In the genomic region with DNA sequence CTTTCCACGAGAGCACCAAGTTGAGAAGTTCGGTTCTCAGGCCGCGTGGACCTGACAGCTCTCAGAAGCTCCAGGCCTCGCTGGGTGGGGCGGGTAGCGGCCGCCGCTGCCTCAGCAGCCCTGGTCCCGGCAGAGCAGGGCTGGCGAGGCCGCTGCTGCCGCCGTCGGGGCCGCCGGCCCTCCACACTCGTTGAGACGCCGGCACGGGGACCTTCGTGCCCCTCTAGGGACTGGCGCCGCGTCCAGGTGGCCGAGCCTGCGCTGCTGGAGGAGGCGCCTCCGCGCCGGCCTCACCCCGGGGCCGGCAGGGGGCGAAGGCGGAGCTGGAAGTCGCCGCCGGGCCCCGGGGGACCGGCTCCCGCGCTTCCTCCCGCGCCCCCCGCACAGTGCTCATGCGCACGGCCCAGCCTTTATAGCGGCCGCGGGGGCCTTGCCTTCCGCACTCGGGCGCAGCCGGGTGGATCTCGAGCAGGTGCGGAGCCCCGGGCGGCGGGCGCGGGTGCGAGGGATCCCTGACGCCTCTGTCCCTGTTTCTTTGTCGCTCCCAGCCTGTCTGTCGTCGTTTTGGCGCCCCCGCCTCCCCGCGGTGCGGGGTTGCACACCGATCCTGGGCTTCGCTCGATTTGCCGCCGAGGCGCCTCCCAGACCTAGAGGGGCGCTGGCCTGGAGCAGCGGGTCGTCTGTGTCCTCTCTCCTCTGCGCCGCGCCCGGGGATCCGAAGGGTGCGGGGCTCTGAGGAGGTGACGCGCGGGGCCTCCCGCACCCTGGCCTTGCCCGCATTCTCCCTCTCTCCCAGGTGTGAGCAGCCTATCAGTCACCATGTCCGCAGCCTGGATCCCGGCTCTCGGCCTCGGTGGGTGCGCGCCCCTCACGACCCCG, we compare ENCODE assay signal across 8 cellular contexts. TPM values are rescaled to one million over a fixed set of nuclear protein-coding genes. Genes with fewer than 3 reads are reported as not detected.
DNase-seq lines count a peak whose midpoint lies in the region; ATAC-seq and TF ChIP-seq lines count a peak whose summit lies in the region.

TSS of gene COCH (plus strand) at position 440 of the 879 bp plus-strand sequence. CDS start at position 820, 380 bp downstream.

- intact Hi-C loops in colonic mucosa (cut with DNase I) = no loop called here

- peak within 1 kb of the TSS; percentile 62 for H3K4me3 ChIP-seq in Jurkat, Clone E6-1 (ENCODE audit: low read length)
- peak within 1 kb of the TSS; percentile 61 for H3K4me3 ChIP-seq in colonic mucosa

- peak within 1 kb of the TSS; percentile 87 for H3K4me3 Mint-ChIP-seq in memory B cell

- no peaks in the 10 kb centered on the region for H3K9me3 ChIP-seq in colonic mucosa

- peaks cover 2% of the 10 kb centered on the region for H3K27me3 Mint-ChIP-seq in memory B cell

- peak; percentile 36 for TF ChIP-seq CTCF in colonic mucosa (IDR thresholded peaks at IDR 0.05)

- ATAC-seq in GM21786 (IDR thresholded peaks at IDR 0.05; ENCODE audit: unreplicated experiment) (peak; percentile 65), memory B cell (ENCODE audit: low read depth) (peak; percentile 78)

- peaks cover 14% of the 10 kb centered on the region for H3K4me1 Mint-ChIP-seq in memory B cell

- peak within 1 kb of the TSS; percentile 58 for H3K27ac Mint-ChIP-seq in memory B cell

- no peak within 1 kb of the TSS for H3K27ac ChIP-seq in colonic mucosa
- H3K27ac ChIP-seq in temporal lobe (ENCODE audit: low read depth, low read length) = no peak within 1 kb of the TSS

- no peaks in the 10 kb centered on the region for H3K36me3 ChIP-seq in colonic mucosa

- no peaks in the 10 kb centered on the region for H3K9me3 Mint-ChIP-seq in memory B cell

- peaks cover 5% of the 10 kb centered on the region for H3K4me1 ChIP-seq in colonic mucosa

- peaks cover 21% of the 10 kb centered on the region for H3K27me3 ChIP-seq in colonic mucosa

- DNase-seq in DMS153 treated with DMSO at 0.1 percent for 48 hours (lab: John Stamatoyannopoulos, UW; ENCODE audit: unreplicated experiment) (peak; percentile 10), DMS153 (lab: John Stamatoyannopoulos, UW) (no peak), SW480 (ENCODE audit: low spot score) (peak; percentile 7), colonic mucosa (peak; percentile 20), memory B cell (ENCODE audit: low spot score in 2 of 2) (peak; percentile 49 to 64)
- peak; percentile 41 for DNase-seq in Jurkat, Clone E6-1 (ENCODE audit: low read depth, low spot score)

- H3K36me3 Mint-ChIP-seq in memory B cell = no peaks in the 10 kb centered on the region

- peak within 1 kb of the TSS; percentile 20 to 40 for H3K9ac ChIP-seq in colonic mucosa (ENCODE audit: low read depth in 2 of 2, low read length in 2 of 2)

RNA-seq across cellular contexts. Expression of gene COCH, which starts in this region (rescaled TPM):
- polyA plus RNA-seq in Jurkat, Clone E6-1 (2012; ENCODE audit: insufficient read depth, insufficient read length) = 56.9 TPM
- total RNA-seq in colonic mucosa = 1 to 10 TPM in 1 of 2 donors, under 1 TPM in 1; 0.91 to 2.4 TPM
- 43.5 TPM for total RNA-seq in temporal lobe

Comparison
In these comparisons a context has a peak if more than half of its experiments do, and no peak if none do; other contexts are left out.
1. RNA of gene COCH (total RNA-seq): 43.5 TPM in temporal lobe (single experiment); 0.91 to 2.4 TPM in colonic mucosa; every median in the first group is over 10 times any median in the second.